In the genomic region with DNA sequence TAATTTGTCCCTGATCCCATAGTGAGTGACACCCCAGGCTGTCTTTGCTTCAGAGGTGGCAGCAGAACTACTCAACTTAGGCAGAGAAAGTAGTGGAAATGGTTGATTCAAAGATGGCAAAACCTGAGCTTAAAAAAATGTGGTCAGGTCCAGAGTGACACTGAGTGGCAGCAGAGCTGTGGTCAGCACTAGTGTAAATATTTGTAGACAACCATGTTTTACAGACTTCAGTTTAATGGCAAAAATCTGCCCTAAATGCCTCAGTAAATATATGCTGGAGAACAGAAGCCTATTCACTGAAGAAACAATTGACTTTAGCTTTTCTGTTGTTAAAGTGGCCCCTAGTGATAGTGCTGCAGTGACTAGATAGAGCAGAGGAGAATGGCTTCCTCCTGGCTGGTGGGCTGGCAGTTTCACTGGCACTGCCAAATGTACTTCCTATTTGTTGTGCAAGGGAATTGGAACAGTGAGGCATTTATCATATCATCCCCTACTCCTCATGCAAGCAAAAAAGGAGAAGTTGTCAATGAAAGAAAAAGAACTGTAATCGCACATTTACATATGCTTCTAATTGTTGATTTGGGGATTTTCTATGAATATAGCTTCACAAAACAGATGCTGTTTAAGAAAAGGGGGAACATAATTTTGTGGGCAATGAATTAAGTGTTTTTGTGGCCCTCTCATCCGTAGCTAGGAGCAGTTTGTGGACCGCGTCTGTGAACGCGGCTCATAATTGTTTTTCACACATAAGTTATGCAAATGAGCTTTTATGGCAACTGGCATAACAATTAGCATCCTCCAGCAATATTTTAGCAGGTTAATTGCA, we compare ENCODE assay signal across 8 cellular contexts. TPM values are rescaled to one million over a fixed set of nuclear protein-coding genes. Genes with fewer than 3 reads are reported as not detected.
A peak's percentile ranks its signal among the peaks of the same experiment; 100 is the strongest.
DNase-seq lines count a peak whose midpoint lies in the region; ATAC-seq, FAIRE-seq and TF ChIP-seq lines count a peak whose summit lies in the region.

No MANE protein-coding gene starts in this region.

- H3K4me3 ChIP-seq in MG63 (peak overlapping the region; percentile 35), astrocyte of the cerebellum (ENCODE audit: low read depth, low read length) (peak overlapping the region; percentile 17), lung (no peak overlapping the region)

- peak; percentile 41 for FAIRE-seq in G401.6 (lab: Jason Lieb, UNC)

- in situ Hi-C loops in astrocyte of the cerebellum (cut with HindIII; ENCODE audit: low sequenced_read_pairs), result no loop called here

- ATAC-seq in lung (ENCODE audit: insufficient read depth, low FRiP score) (peak; percentile 34), GM19328 (IDR thresholded peaks at IDR 0.05; ENCODE audit: unreplicated experiment) (no peak), GM18502 (IDR thresholded peaks at IDR 0.05; ENCODE audit: poor library complexity, unreplicated experiment) (no peak), GM19455 (IDR thresholded peaks at IDR 0.05; ENCODE audit: unreplicated experiment) (no peak)

- H3K9me3 ChIP-seq in MG63 (no peaks in the 10 kb centered on the region), lung (ENCODE audit: control insufficient read depth in 2 of 2, insufficient read depth in 1 of 2, low read length in 1 of 2) (no peaks in the 10 kb centered on the region)

- H3K27ac ChIP-seq in lung (ENCODE audit: low read depth in 1 of 2, low read length in 1 of 2), result peak overlapping the region in 1 of 2 donors; percentile 77

- TF ChIP-seq CTCF in astrocyte of the cerebellum (IDR thresholded peaks at IDR 0.05; ENCODE audit: low read depth, low read length, missing control alignments), result no peak
- TF ChIP-seq CTCF in lung (IDR thresholded peaks at IDR 0.05; ENCODE audit: control extremely low read depth, extremely low read depth), result no peak

- peaks cover 0 to 8% of the 10 kb centered on the region in 2 donors for H3K4me1 ChIP-seq in lung (ENCODE audit: control insufficient read depth in 2 of 2, insufficient read depth in 2 of 2, low read length in 2 of 2)

- H3K36me3 ChIP-seq in MG63 (no peaks in the 10 kb centered on the region), lung (ENCODE audit: control insufficient read depth in 2 of 2, insufficient read depth in 2 of 2, low read length in 2 of 2) (no peaks in the 10 kb centered on the region)

- DNase-seq in MG63, result peak; percentile 59
- no peak for DNase-seq in astrocyte of the cerebellum (ENCODE audit: low read depth)
- no peak for DNase-seq in lung (ENCODE audit: low spot score)
- DNase-seq in RPMI8226, result no peak

- H3K27me3 ChIP-seq in MG63, result no peaks in the 10 kb centered on the region
- H3K27me3 ChIP-seq in lung (ENCODE audit: control insufficient read depth, insufficient read depth), result no peaks in the 10 kb centered on the region

- WGBS in lung, 2 donors, result 27 to 65% methylated on average over 6 of the region's 6 CpGs

RNA-seq across cellular contexts. Expression of gene PBX3, which starts 12.0 kb away (rescaled TPM):
- total RNA-seq in MG63 (2014; rRNA removed; shearing (Covaris generic); ENCODE audit: low replicate concordance), result 12.4 and 18.7 TPM in 2 replicates
- total RNA-seq in lung, result 10 to 100 TPM; 40.1 to 60.4 TPM
- polyA plus RNA-seq in lung, result 10 to 100 TPM in 1 of 2 donors, 1 to 10 TPM in 1; 8.6 to 12.7 TPM

RNA-seq across cellular contexts. Expression of gene MAPKAP1, which starts 52.2 kb away (rescaled TPM):
- 82.7 and 91.7 TPM in 2 replicates for total RNA-seq in MG63 (2014; rRNA removed; shearing (Covaris generic); ENCODE audit: low replicate concordance)
- 10 to 100 TPM; 53.0 to 83.3 TPM for total RNA-seq in lung
- polyA plus RNA-seq in lung, result 10 to 100 TPM; 65.4 to 67.9 TPM
